Comparison of ENCODE assay signal across 16 cellular contexts in genomic region chr10:129099486-129099885, GRCh38.
DNase-seq lines count a peak whose midpoint lies in the region; ATAC-seq and TF ChIP-seq lines count a peak whose summit lies in the region.
"Had no signal": no experiment of that assay in that cellular context is flagged by ENCODE, and none has a peak within 500 bp of the region (broad histone marks: within the 10 kb centered on the region; RNA-seq: fewer than 3 reads in every experiment).

No MANE protein-coding gene starts in this region.

- no peaks in the 10 kb centered on the region for H3K36me3 ChIP-seq in colonic mucosa

- no peaks in the 10 kb centered on the region for H3K27me3 Mint-ChIP-seq in activated naive CD8-positive, alpha-beta T cell
- H3K27me3 Mint-ChIP-seq in activated naive CD8-positive, alpha-beta T cell treated with anti-CD3 and anti-CD28 coated beads, Interleukin-2, amount 50 U/mL, for 24 hours, result no peaks in the 10 kb centered on the region

- peaks cover 49% of the 10 kb centered on the region for H3K4me1 Mint-ChIP-seq in activated naive CD8-positive, alpha-beta T cell (ENCODE audit: low read depth)
- H3K4me1 Mint-ChIP-seq in activated naive CD8-positive, alpha-beta T cell treated with anti-CD3 and anti-CD28 coated beads, Interleukin-2, amount 50 U/mL, for 24 hours, result peaks cover 28% of the 10 kb centered on the region
- H3K4me1 Mint-ChIP-seq: GM23338 had no signal

- H3K9ac ChIP-seq in colonic mucosa (ENCODE audit: low read depth in 2 of 2, low read length in 2 of 2), result no peak overlapping the region

- DNase-seq in activated naive CD8-positive, alpha-beta T cell treated with anti-CD3 and anti-CD28 coated beads, Interleukin-2, amount 50 U/mL, for 24 hours, result no peak
- DNase-seq in colonic mucosa (peak; percentile 3), left lobe of liver (ENCODE audit: low spot score) (peak; percentile 10), ureter (ENCODE audit: low spot score) (peak; percentile 31), GDM1 (lab: John Stamatoyannopoulos, UW) (no peak)
- DNase-seq: C1 segment of cervical spinal cord, Caco-2, DMS153, DND-41, H9 had no signal

- no peak overlapping the region for H3K27ac ChIP-seq in colonic mucosa

- intact Hi-C loops in colonic mucosa (cut with DNase I), result no loop called here

- no peaks in the 10 kb centered on the region for H3K9me3 Mint-ChIP-seq in activated naive CD8-positive, alpha-beta T cell (ENCODE audit: low read depth)
- H3K9me3 Mint-ChIP-seq in activated naive CD8-positive, alpha-beta T cell treated with anti-CD3 and anti-CD28 coated beads, Interleukin-2, amount 50 U/mL, for 24 hours, result no peaks in the 10 kb centered on the region
- H3K9me3 Mint-ChIP-seq: CD8-positive, alpha-beta T cell; GM23338; H9 had no signal

- H3K4me3 Mint-ChIP-seq in activated naive CD8-positive, alpha-beta T cell, result no peak overlapping the region
- no peak overlapping the region for H3K4me3 Mint-ChIP-seq in activated naive CD8-positive, alpha-beta T cell treated with anti-CD3 and anti-CD28 coated beads, Interleukin-2, amount 50 U/mL, for 24 hours
- H3K4me3 Mint-ChIP-seq: CD8-positive, alpha-beta T cell; GM23338; H9 had no signal

- no peak overlapping the region for H3K4me3 ChIP-seq in colonic mucosa
- H3K4me3 ChIP-seq: GM12878, GM23338 had no signal

- H3K4me1 ChIP-seq in colonic mucosa, result no peaks in the 10 kb centered on the region
- H3K4me1 ChIP-seq: Caco-2 had no signal

- no peaks in the 10 kb centered on the region for H3K27me3 ChIP-seq in colonic mucosa

- H3K9me3 ChIP-seq in colonic mucosa, result no peaks in the 10 kb centered on the region
- H3K9me3 ChIP-seq: Caco-2 had no signal

- no peak for ATAC-seq in activated naive CD8-positive, alpha-beta T cell treated with anti-CD3 and anti-CD28 coated beads, Interleukin-2, amount 50 U/mL, for 24 hours
- ATAC-seq in left lobe of liver (no peak), GM19455 (IDR thresholded peaks at IDR 0.05; ENCODE audit: unreplicated experiment) (no peak)
- ATAC-seq: CD8-positive, alpha-beta T cell; GM12878; GM23338; HCT116 had no signal

- no peak for TF ChIP-seq CTCF in colonic mucosa (IDR thresholded peaks at IDR 0.05)

- H3K27ac Mint-ChIP-seq in activated naive CD8-positive, alpha-beta T cell, result peak overlapping the region; percentile 54
- no peak overlapping the region for H3K27ac Mint-ChIP-seq in activated naive CD8-positive, alpha-beta T cell treated with anti-CD3 and anti-CD28 coated beads, Interleukin-2, amount 50 U/mL, for 24 hours
- H3K27ac Mint-ChIP-seq: CD8-positive, alpha-beta T cell; GM23338 had no signal

- H3K36me3 Mint-ChIP-seq in activated naive CD8-positive, alpha-beta T cell, result no peaks in the 10 kb centered on the region
- no peaks in the 10 kb centered on the region for H3K36me3 Mint-ChIP-seq in activated naive CD8-positive, alpha-beta T cell treated with anti-CD3 and anti-CD28 coated beads, Interleukin-2, amount 50 U/mL, for 24 hours (ENCODE audit: low read depth)
- H3K36me3 Mint-ChIP-seq: CD8-positive, alpha-beta T cell had no signal

Comparison
In these comparisons a context has a peak if more than half of its experiments do, and no peak if none do; other contexts are left out.
1. DNase-seq: peak in colonic mucosa (single experiment), left lobe of liver (single experiment) and ureter (single experiment); none in activated naive CD8-positive, alpha-beta T cell treated with anti-CD3 and anti-CD28 coated beads, Interleukin-2, amount 50 U/mL, for 24 hours (single experiment) and GDM1 (single experiment).